Comparison of ENCODE assay signal across 13 cellular contexts in genomic region chr12:31220633-31221565, GRCh38.
A peak's percentile ranks its signal among the peaks of the same experiment; 100 is the strongest.
DNase-seq lines count a peak whose midpoint lies in the region; ATAC-seq lines count a peak whose summit lies in the region.
"Had no signal": no experiment of that assay in that cellular context is flagged by ENCODE, and none has a peak within 500 bp of the region (broad histone marks: within the 10 kb centered on the region; RNA-seq: fewer than 3 reads in every experiment).

No MANE protein-coding gene starts in this region.

- ATAC-seq in left lobe of liver = peak; percentile 25
- ATAC-seq in sciatic nerve = peak; percentile 42
- ATAC-seq: HCT116 had no signal

- intact Hi-C loops in sciatic nerve (cut with DNase I) = no loop called here
- intact Hi-C loops in activated T-helper 2 cell treated with anti-CD3 and anti-CD28 coated beads, Interferon-gamma antibody, Interleukin-2, Interleukin-4, amounts not matched to agents 10 μg/mL and 5 μg/mL and 100 μg/mL, durations not matched to agents 14 hours and 24 hours and 36 hours (cut with micrococcal nuclease) = no loop called here

- H3K4me3 Mint-ChIP-seq in activated T-helper 2 cell treated with anti-CD3 and anti-CD28 coated beads, Interferon-gamma antibody, Interleukin-2, Interleukin-4, amounts not matched to agents 10 μg/mL and 5 μg/mL and 100 μg/mL, durations not matched to agents 14 hours and 24 hours and 36 hours (ENCODE audit: low read depth) = no peak overlapping the region
- H3K4me3 Mint-ChIP-seq: activated CD4-positive, alpha-beta memory T cell treated with anti-CD3 and anti-CD28 coated beads for 36 hours had no signal

- no peak overlapping the region for H3K27ac Mint-ChIP-seq in activated T-helper 2 cell treated with anti-CD3 and anti-CD28 coated beads, Interferon-gamma antibody, Interleukin-2, Interleukin-4, amounts not matched to agents 10 μg/mL and 5 μg/mL and 100 μg/mL, durations not matched to agents 14 hours and 24 hours and 36 hours
- H3K27ac Mint-ChIP-seq: activated CD4-positive, alpha-beta memory T cell treated with anti-CD3 and anti-CD28 coated beads for 36 hours had no signal

- DNase-seq in NCI-H2029 (lab: John Stamatoyannopoulos, UW) (peak; percentile 11), NCI-H2029 treated with DMSO at 0.1 percent for 48 hours (lab: John Stamatoyannopoulos, UW) (no peak), cerebellar cortex (ENCODE audit: low spot score) (peak; percentile 7), left lobe of liver (ENCODE audit: low spot score) (no peak), sciatic nerve (ENCODE audit: low spot score) (no peak), D341Med (ENCODE audit: low spot score) (no peak)
- no peak for DNase-seq in activated T-helper 2 cell treated with anti-CD3 and anti-CD28 coated beads, Interferon-gamma antibody, Interleukin-2, Interleukin-4, amounts not matched to agents 10 μg/mL and 5 μg/mL and 100 μg/mL, durations not matched to agents 14 hours and 24 hours and 36 hours (ENCODE audit: low spot score)
- no peak for DNase-seq in stimulated activated CD4-positive, alpha-beta T cell treated with anti-CD3 and anti-CD28 coated beads, Interleukin-12 subunit alpha, Interleukin-12 subunit beta, amount 100 ng/mL, for 4 hours
- DNase-seq: 8988T; activated CD4-positive, alpha-beta memory T cell treated with anti-CD3 and anti-CD28 coated beads for 36 hours; NCI-H2081 treated with DMSO at 0.1 percent for 48 hours; spleen had no signal

- H3K4me1 Mint-ChIP-seq in activated T-helper 2 cell treated with anti-CD3 and anti-CD28 coated beads, Interferon-gamma antibody, Interleukin-2, Interleukin-4, amounts not matched to agents 10 μg/mL and 5 μg/mL and 100 μg/mL, durations not matched to agents 14 hours and 24 hours and 36 hours (ENCODE audit: low read depth) = no peaks in the 10 kb centered on the region

- no peaks in the 10 kb centered on the region for H3K36me3 Mint-ChIP-seq in activated T-helper 2 cell treated with anti-CD3 and anti-CD28 coated beads, Interferon-gamma antibody, Interleukin-2, Interleukin-4, amounts not matched to agents 10 μg/mL and 5 μg/mL and 100 μg/mL, durations not matched to agents 14 hours and 24 hours and 36 hours (ENCODE audit: low read depth)
- H3K36me3 Mint-ChIP-seq: activated CD4-positive, alpha-beta memory T cell treated with anti-CD3 and anti-CD28 coated beads for 36 hours had no signal

- H3K9me3 Mint-ChIP-seq in activated T-helper 2 cell treated with anti-CD3 and anti-CD28 coated beads, Interferon-gamma antibody, Interleukin-2, Interleukin-4, amounts not matched to agents 10 μg/mL and 5 μg/mL and 100 μg/mL, durations not matched to agents 14 hours and 24 hours and 36 hours = no peaks in the 10 kb centered on the region
- H3K9me3 Mint-ChIP-seq: activated CD4-positive, alpha-beta memory T cell treated with anti-CD3 and anti-CD28 coated beads for 36 hours had no signal

- H3K27me3 Mint-ChIP-seq in activated T-helper 2 cell treated with anti-CD3 and anti-CD28 coated beads, Interferon-gamma antibody, Interleukin-2, Interleukin-4, amounts not matched to agents 10 μg/mL and 5 μg/mL and 100 μg/mL, durations not matched to agents 14 hours and 24 hours and 36 hours (ENCODE audit: low read depth) = peaks cover 5% of the 10 kb centered on the region

Comparison
In these comparisons a context has a peak if more than half of its experiments do, and no peak if none do; other contexts are left out.
1. DNase-seq: peak in NCI-H2029 (single experiment) and cerebellar cortex (single experiment); none in NCI-H2029 treated with DMSO at 0.1 percent for 48 hours (single experiment), left lobe of liver (single experiment), sciatic nerve (single experiment), activated T-helper 2 cell treated with anti-CD3 and anti-CD28 coated beads, Interferon-gamma antibody, Interleukin-2, Interleukin-4, amounts not matched to agents 10 μg/mL and 5 μg/mL and 100 μg/mL, durations not matched to agents 14 hours and 24 hours and 36 hours (single experiment), stimulated activated CD4-positive, alpha-beta T cell treated with anti-CD3 and anti-CD28 coated beads, Interleukin-12 subunit alpha, Interleukin-12 subunit beta, amount 100 ng/mL, for 4 hours (single experiment) and D341Med (single experiment).